ENCODE assay signal across 10 cellular contexts in genomic region chr19:55526216-55527196, GRCh38. TPM values are rescaled to one million over a fixed set of nuclear protein-coding genes. Genes with fewer than 3 reads are reported as not detected.
DNase-seq lines count a peak whose midpoint lies in the region; ATAC-seq lines count a peak whose summit lies in the region.
"Had no signal": no experiment of that assay in that cellular context is flagged by ENCODE, and none has a peak within 500 bp of the region (broad histone marks: within the 10 kb centered on the region; RNA-seq: fewer than 3 reads in every experiment).

No MANE protein-coding gene starts in this region.

- DNase-seq in COLO668 (lab: John Stamatoyannopoulos, UW; ENCODE audit: unreplicated experiment) = peak; percentile 84
- DNase-seq in NCI-H1092 (lab: John Stamatoyannopoulos, UW) = peak; percentile 89
- DNase-seq in UCSD-AML1 (lab: John Stamatoyannopoulos, UW; ENCODE audit: unreplicated experiment) = peak; percentile 41
- peak; percentile 70 for DNase-seq in islet precursor cell
- DNase-seq in SIG-M5 treated with dmso at 0.1 percent for 504 hours (lab: John Stamatoyannopoulos, UW; ENCODE audit: unreplicated experiment) = no peak
- DNase-seq in activated CD4-positive, alpha-beta T cell treated with anti-CD3 and anti-CD28 coated beads, Interleukin-2, amount 50 U/mL, for 1 hour = no peak
- DNase-seq: activated B cell treated with CpG ODN at 0.5 μM for 24 hours had no signal

- H3K4me1 Mint-ChIP-seq in activated T-helper 17 cell treated with anti-CD3 and anti-CD28 coated beads, Interleukin-2, amount 50 U/mL, for 72 hours = no peaks in the 10 kb centered on the region
- H3K4me1 Mint-ChIP-seq: activated B cell treated with CpG ODN at 0.5 μM for 24 hours, memory B cell had no signal

- H3K4me3 Mint-ChIP-seq in activated T-helper 17 cell treated with anti-CD3 and anti-CD28 coated beads, Interleukin-2, amount 50 U/mL, for 72 hours = no peak overlapping the region
- H3K4me3 Mint-ChIP-seq: activated B cell treated with CpG ODN at 0.5 μM for 24 hours, memory B cell had no signal

- ATAC-seq in GM19324 (IDR thresholded peaks at IDR 0.05; ENCODE audit: low FRiP score, unreplicated experiment) = no peak
- no peak for ATAC-seq in activated T-helper 17 cell treated with anti-CD3 and anti-CD28 coated beads, Interleukin-2, amount 50 U/mL, for 72 hours (replicated peaks)

- peaks cover 3% of the 10 kb centered on the region for H3K27me3 Mint-ChIP-seq in activated T-helper 17 cell treated with anti-CD3 and anti-CD28 coated beads, Interleukin-2, amount 50 U/mL, for 72 hours
- H3K27me3 Mint-ChIP-seq: activated B cell treated with CpG ODN at 0.5 μM for 24 hours had no signal

- H3K36me3 Mint-ChIP-seq in activated T-helper 17 cell treated with anti-CD3 and anti-CD28 coated beads, Interleukin-2, amount 50 U/mL, for 72 hours (ENCODE audit: low read depth) = no peaks in the 10 kb centered on the region
- H3K36me3 Mint-ChIP-seq: memory B cell had no signal

- H3K9me3 Mint-ChIP-seq in activated T-helper 17 cell treated with anti-CD3 and anti-CD28 coated beads, Interleukin-2, amount 50 U/mL, for 72 hours = no peaks in the 10 kb centered on the region
- H3K9me3 Mint-ChIP-seq: activated B cell treated with CpG ODN at 0.5 μM for 24 hours, memory B cell had no signal

- H3K27ac Mint-ChIP-seq in activated T-helper 17 cell treated with anti-CD3 and anti-CD28 coated beads, Interleukin-2, amount 50 U/mL, for 72 hours = no peak overlapping the region
- H3K27ac Mint-ChIP-seq: activated B cell treated with CpG ODN at 0.5 μM for 24 hours, memory B cell had no signal

RNA-seq across cellular contexts. Expression of gene SBK2, which starts 10.4 kb away (rescaled TPM):
- not detected for total RNA-seq in activated T-helper 17 cell treated with anti-CD3 and anti-CD28 coated beads, Interleukin-2, amount 50 U/mL, for 72 hours
- total RNA-seq: activated B cell treated with CpG ODN at 0.5 μM for 24 hours had no signal

RNA-seq across cellular contexts. Expression of gene SBK3, which starts 18.8 kb away (rescaled TPM):
- total RNA-seq in activated T-helper 17 cell treated with anti-CD3 and anti-CD28 coated beads, Interleukin-2, amount 50 U/mL, for 72 hours = not detected
- total RNA-seq: activated B cell treated with CpG ODN at 0.5 μM for 24 hours had no signal

RNA-seq across cellular contexts. Expression of gene SSC5D, which starts 38.3 kb away (rescaled TPM):
- total RNA-seq in activated T-helper 17 cell treated with anti-CD3 and anti-CD28 coated beads, Interleukin-2, amount 50 U/mL, for 72 hours = under 1 TPM; 0.41 to 0.69 TPM

RNA-seq across cellular contexts. Expression of gene NAT14, which starts 41.5 kb away (rescaled TPM):
- 10 to 100 TPM in 1 of 2 donors, 1 to 10 TPM in 1; 7.1 to 12.3 TPM for total RNA-seq in activated T-helper 17 cell treated with anti-CD3 and anti-CD28 coated beads, Interleukin-2, amount 50 U/mL, for 72 hours

RNA-seq across cellular contexts. Expression of gene ZNF628, which starts 50.1 kb away (rescaled TPM):
- total RNA-seq in activated T-helper 17 cell treated with anti-CD3 and anti-CD28 coated beads, Interleukin-2, amount 50 U/mL, for 72 hours = 10 to 100 TPM; 11.1 to 11.3 TPM

Comparison
In these comparisons a context has a peak if more than half of its experiments do, and no peak if none do; other contexts are left out.
1. DNase-seq: peak in COLO668 (single experiment), NCI-H1092 (single experiment), UCSD-AML1 (single experiment) and islet precursor cell (single experiment); none in SIG-M5 treated with dmso at 0.1 percent for 504 hours (single experiment) and activated CD4-positive, alpha-beta T cell treated with anti-CD3 and anti-CD28 coated beads, Interleukin-2, amount 50 U/mL, for 1 hour (single experiment).